In genomic region chr10:67763499-67764011, GRCh38 we compare ENCODE assay signal across 8 cellular contexts.
DNase-seq lines count a peak whose midpoint lies in the region; ATAC-seq and TF ChIP-seq lines count a peak whose summit lies in the region.

No MANE protein-coding gene starts in this region.

- DNase-seq in Caco-2 = peak; percentile 86 to 90
- DNase-seq in SHP77 treated with DMSO at 0.1 percent for 48 hours (lab: John Stamatoyannopoulos, UW) = peak; percentile 10
- peak; percentile 76 to 80 for DNase-seq in activated naive CD4-positive, alpha-beta T cell treated with anti-CD3 and anti-CD28 coated beads, Interleukin-2, amount 50 U/mL, for 72 hours (ENCODE audit: low spot score in 2 of 2)
- peak; percentile 73 for DNase-seq in glutamatergic neuron
- DNase-seq in osteoblast (ENCODE audit: insufficient read length, low spot score, missing footprints) = peak; percentile 88
- DNase-seq in thoracic aorta (ENCODE audit: low spot score) = no peak

- CTCF ChIA-PET in Caco-2 (lab: Charles Lee) = interaction anchor here (1.0 to 1.5 kb wide), 2 partner anchors 16 to 66 kb away, joined by 4 to 15 read pairs; no protein-coding TSS in a partner anchor

- H3K4me1 ChIP-seq in Caco-2 (0 out of 2 replicates have a peak, but pooled peaks cover 8% of the 10 kb centered on the region), osteoblast (ENCODE audit: insufficient read depth, low read length) (no peaks in the 10 kb centered on the region), thoracic aorta (ENCODE audit: control insufficient read depth in 1 of 2, low read depth in 2 of 2) (peaks cover 0 to 6% of the 10 kb centered on the region in 2 donors)

- no peaks in the 10 kb centered on the region for H4K20me1 ChIP-seq in osteoblast (ENCODE audit: insufficient read depth, low read length)

- H3K27ac Mint-ChIP-seq in Caco-2 (ENCODE audit: unreplicated experiment) = peak overlapping the region; percentile 95
- peak overlapping the region; percentile 98 to 100 (median 99) for H3K27ac Mint-ChIP-seq in IgD-negative memory B cell
- peak overlapping the region; percentile 97 to 99 for H3K27ac Mint-ChIP-seq in activated naive CD4-positive, alpha-beta T cell treated with anti-CD3 and anti-CD28 coated beads, Interleukin-2, amount 50 U/mL, for 72 hours
- H3K27ac Mint-ChIP-seq in glutamatergic neuron (ENCODE audit: unreplicated experiment) = no peak overlapping the region

- TF ChIP-seq CTCF in Caco-2 (IDR thresholded peaks at IDR 0.05; ENCODE audit: insufficient read depth in 1 of 2, low read depth in 1 of 2, low read length in 1 of 2, severe bottlenecking in 1 of 2, unreplicated experiment in 1 of 2) (no peak), glutamatergic neuron (IDR thresholded peaks at IDR 0.05; ENCODE audit: partially characterized antibody, unreplicated experiment) (no peak), osteoblast (IDR thresholded peaks at IDR 0.05; ENCODE audit: extremely low read depth, low read depth, low read length) (no peak), thoracic aorta (IDR thresholded peaks at IDR 0.05) (no peak)

- H3K4me2 ChIP-seq in osteoblast (ENCODE audit: insufficient read depth, low read length) = peak overlapping the region; percentile 96

- H3K4me3 ChIP-seq in Caco-2 (ENCODE audit: low read depth, low read length) (peak overlapping the region; percentile 81), osteoblast (ENCODE audit: insufficient read depth, low read length) (peak overlapping the region; percentile 97), thoracic aorta (peak overlapping the region; percentile 98)

- H3K27me3 ChIP-seq in Caco-2 (replicated peaks; ENCODE audit: control insufficient read depth, insufficient read depth, low read length) (no peaks in the 10 kb centered on the region), osteoblast (ENCODE audit: insufficient read depth, low read length) (no peaks in the 10 kb centered on the region), thoracic aorta (replicated peaks; ENCODE audit: insufficient read depth) (no peaks in the 10 kb centered on the region)

- H2AFZ ChIP-seq in osteoblast (ENCODE audit: low read length) = peak overlapping the region; percentile 97

- peak overlapping the region; percentile 93 for H3K4me3 Mint-ChIP-seq in Caco-2 (ENCODE audit: unreplicated experiment)
- H3K4me3 Mint-ChIP-seq in IgD-negative memory B cell = peak overlapping the region; percentile 93 to 97 (median 94)
- peak overlapping the region; percentile 92 for H3K4me3 Mint-ChIP-seq in glutamatergic neuron (ENCODE audit: unreplicated experiment)

- H3K36me3 Mint-ChIP-seq in Caco-2 (ENCODE audit: insufficient read depth, unreplicated experiment) (peaks cover 27% of the 10 kb centered on the region), IgD-negative memory B cell (no peaks in the 10 kb centered on the region), glutamatergic neuron (ENCODE audit: unreplicated experiment) (peaks cover 6% of the 10 kb centered on the region)
- no peaks in the 10 kb centered on the region for H3K36me3 Mint-ChIP-seq in activated naive CD4-positive, alpha-beta T cell treated with anti-CD3 and anti-CD28 coated beads, Interleukin-2, amount 50 U/mL, for 72 hours

- ATAC-seq in GM21528 (IDR thresholded peaks at IDR 0.05; ENCODE audit: low FRiP score, unreplicated experiment) = peak; percentile 32
- peak; percentile 45 to 55 for ATAC-seq in activated naive CD4-positive, alpha-beta T cell treated with anti-CD3 and anti-CD28 coated beads, Interleukin-2, amount 50 U/mL, for 72 hours
- ATAC-seq in thoracic aorta (ENCODE audit: insufficient number of reproducible peaks, low FRiP score, low read depth) = peak; percentile 9

- H3K36me3 ChIP-seq in Caco-2 (ENCODE audit: control insufficient read depth, insufficient read depth, low read length) (no peaks in the 10 kb centered on the region), osteoblast (ENCODE audit: insufficient read depth, low read length) (no peaks in the 10 kb centered on the region), thoracic aorta (no peaks in the 10 kb centered on the region)

- TSS peak; percentile 64 for BruUV-seq in Caco-2 (replicated peaks; lab: Mats Ljungman, UMichigan)

- H3K9me3 Mint-ChIP-seq in Caco-2 (ENCODE audit: unreplicated experiment) (no peaks in the 10 kb centered on the region), IgD-negative memory B cell (peaks cover 0 to 6% (median 0%) of the 10 kb centered on the region in 3 donors), glutamatergic neuron (ENCODE audit: unreplicated experiment) (peaks cover 18% of the 10 kb centered on the region)
- H3K9me3 Mint-ChIP-seq in activated naive CD4-positive, alpha-beta T cell treated with anti-CD3 and anti-CD28 coated beads, Interleukin-2, amount 50 U/mL, for 72 hours = no peaks in the 10 kb centered on the region

- POLR2A ChIA-PET in Caco-2 (lab: Charles Lee) = interaction anchor here (0.5 kb wide), 1 partner anchor 86 kb away, joined by 7 read pairs; no protein-coding TSS in a partner anchor

- H3K9me3 ChIP-seq in Caco-2 (no peaks in the 10 kb centered on the region), osteoblast (ENCODE audit: low read depth, low read length) (no peaks in the 10 kb centered on the region), thoracic aorta (no peaks in the 10 kb centered on the region)

- H3K79me2 ChIP-seq in osteoblast (ENCODE audit: insufficient read depth, low read length) = no peaks in the 10 kb centered on the region

- H3K27ac ChIP-seq in osteoblast (ENCODE audit: low read depth, low read length) (no peak overlapping the region), thoracic aorta (peak overlapping the region; percentile 93 to 98)

- intact Hi-C loops in Caco-2 (cut with micrococcal nuclease; ENCODE audit: unreplicated experiment) = loop anchor here (1.0 kb wide), 3 partner anchors 17 to 66 kb away; no protein-coding TSS in a partner anchor

- H3K27me3 Mint-ChIP-seq in Caco-2 (ENCODE audit: insufficient read depth, unreplicated experiment) = no peaks in the 10 kb centered on the region
- H3K27me3 Mint-ChIP-seq in IgD-negative memory B cell = peaks cover 5% of the 10 kb centered on the region
- H3K27me3 Mint-ChIP-seq in glutamatergic neuron (ENCODE audit: unreplicated experiment) = peaks cover 12% of the 10 kb centered on the region

- H3K4me1 Mint-ChIP-seq in Caco-2 (ENCODE audit: low read depth, unreplicated experiment) = peaks cover 25% of the 10 kb centered on the region
- H3K4me1 Mint-ChIP-seq in IgD-negative memory B cell = peaks cover 6 to 9% (median 8%) of the 10 kb centered on the region in 3 donors
- H3K4me1 Mint-ChIP-seq in glutamatergic neuron (ENCODE audit: low read depth, unreplicated experiment) = peaks cover 2% of the 10 kb centered on the region
